Comparison of ENCODE assay signal across 1 cellular context in genomic region chr2:127384529-127384928, GRCh38.
TF ChIP-seq lines count a peak whose summit lies in the region.

No MANE protein-coding gene starts in this region.

TF ChIP-seq in endothelial cell of umbilical vein, 7 proteins besides CTCF, POLR2A, EP300 and RAD21:
- TF ChIP-seq MYC (IDR thresholded peaks at IDR 0.05; ENCODE audit: low read depth, low read length) (no peak), MAX (IDR thresholded peaks at IDR 0.05; ENCODE audit: insufficient read depth, insufficient read length) (no peak), JUN (IDR thresholded peaks at IDR 0.05; ENCODE audit: borderline replicate concordance, insufficient read depth, insufficient read length, low read depth) (no peak), POLR2AphosphoS5 (IDR thresholded peaks at IDR 0.05; ENCODE audit: insufficient read depth, low read depth, low read length) (no peak), FOS (IDR thresholded peaks at IDR 0.05; ENCODE audit: borderline replicate concordance, insufficient read depth, low read length) (no peak), EZH2 (IDR thresholded peaks at IDR 0.05; ENCODE audit: borderline replicate concordance, low read depth, low read length, severe bottlenecking) (no peak), GATA2 (IDR thresholded peaks at IDR 0.05; ENCODE audit: insufficient read depth, insufficient read length, low read depth, low read length) (no peak)
